Comparison of ENCODE assay signal across 24 cellular contexts in the genomic region with DNA sequence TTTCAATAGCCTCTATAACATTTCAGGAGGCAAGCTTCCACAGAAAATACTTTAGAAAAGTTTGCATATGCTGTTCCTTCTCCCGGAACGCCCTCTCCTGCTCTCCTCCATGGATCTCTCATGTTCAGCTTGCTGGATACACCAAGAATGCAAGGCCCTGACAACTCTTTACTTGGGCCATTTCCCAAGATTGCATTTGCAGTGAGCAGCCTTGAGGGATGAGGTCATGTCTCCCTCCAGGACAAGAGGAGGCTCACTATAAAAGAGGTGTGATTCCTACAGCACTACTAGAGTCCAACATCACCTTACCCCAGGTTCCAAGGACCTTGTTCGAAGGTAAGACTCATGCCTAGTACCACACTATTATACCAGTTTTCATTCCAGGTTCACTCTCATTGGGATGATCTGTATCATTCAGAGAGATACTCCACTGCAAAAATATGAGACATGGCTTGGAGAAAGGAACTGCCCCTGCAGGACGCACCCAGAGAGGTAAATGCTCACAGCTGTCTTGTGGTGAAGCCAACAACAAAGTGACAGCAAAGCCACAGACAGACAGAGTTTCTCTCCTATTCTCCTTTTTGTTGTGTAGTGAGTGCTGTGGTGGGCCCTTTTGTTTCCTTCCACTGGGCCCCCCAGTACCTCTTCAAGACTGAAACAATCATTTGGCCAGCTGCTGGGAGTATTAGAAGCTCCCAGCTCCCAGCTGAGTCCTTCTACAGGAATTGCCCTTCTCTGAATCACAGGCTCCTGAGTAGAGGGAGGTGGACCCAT.
DNase-seq lines count a peak whose midpoint lies in the region; ATAC-seq and TF ChIP-seq lines count a peak whose summit lies in the region.
"Had no signal": no experiment of that assay in that cellular context is flagged by ENCODE, and none has a peak within 500 bp of the region (broad histone marks: within the 10 kb centered on the region; RNA-seq: fewer than 3 reads in every experiment).

No MANE protein-coding gene starts in this region.

- CTCF ChIA-PET in AG04449 (lab: Yijun Ruan, JAX) = no interaction called here

- H3K4me3 ChIP-seq in AG04449 (ENCODE audit: low read depth, low read length) (no peak overlapping the region), foreskin fibroblast (ENCODE audit: low read depth in 1 of 2, low read length in 2 of 2) (no peak overlapping the region)
- H3K4me3 ChIP-seq: adrenal gland, breast epithelium, left lung, right atrium auricular region, testis had no signal

- no peak for TF ChIP-seq CTCF in AG04449 (IDR thresholded peaks at IDR 0.05; ENCODE audit: insufficient read depth, low read length, missing control alignments)
- no peak for TF ChIP-seq CTCF in foreskin fibroblast (IDR thresholded peaks at IDR 0.05; ENCODE audit: low read depth, low read length)

- ATAC-seq in HG03442 (IDR thresholded peaks at IDR 0.05; ENCODE audit: unreplicated experiment) (no peak), HG03469 (IDR thresholded peaks at IDR 0.05; ENCODE audit: unreplicated experiment) (no peak), HG03097 (IDR thresholded peaks at IDR 0.05; ENCODE audit: low FRiP score, unreplicated experiment) (no peak)
- ATAC-seq: activated CD8-positive, alpha-beta memory T cell treated with anti-CD3 and anti-CD28 coated beads, Interleukin-2, amount 10 ng/mL, durations not matched to agents 7 days and 5 days; left lung; Right ventricle myocardium inferior; SK-N-SH treated with all-trans-retinoic acid at 6 μM for 48 hours had no signal

- DNase-seq in AG04449 (ENCODE audit: low read depth, low spot score) (peak; percentile 28), GM04504 (ENCODE audit: low read depth) (peak; percentile 37), amniotic epithelial cell (ENCODE audit: low read depth) (peak; percentile 39), foreskin fibroblast (peak; percentile 37 to 69), NCI-H510A (lab: John Stamatoyannopoulos, UW) (no peak)
- DNase-seq: 8988T; activated CD8-positive, alpha-beta memory T cell treated with anti-CD3 and anti-CD28 coated beads, Interleukin-2, amount 10 ng/mL, durations not matched to agents 7 days and 5 days; activated T-cell treated with anti-CD3 and anti-CD28 coated beads, Interleukin-2, amount 50 U/mL, for 48 hours; adrenal gland; CD4-positive, alpha-beta T cell; glutamatergic neuron; left lung; NCI-H1092; NCI-H1694; NCI-H446 treated with DMSO at 0.1 percent for 48 hours; stimulated activated CD4-positive, alpha-beta T cell treated with anti-CD3 and anti-CD28 coated beads, Interleukin-2, amount 100 ng/mL, for 24 hours; testis had no signal

- POLR2A ChIA-PET in AG04449 (lab: Yijun Ruan, JAX) = no interaction called here
